In genomic region chr7:20301311-20301939, GRCh38 we compare ENCODE assay signal across 10 cellular contexts. TPM values are rescaled to one million over a fixed set of nuclear protein-coding genes. Genes with fewer than 3 reads are reported as not detected.
DNase-seq lines count a peak whose midpoint lies in the region; ATAC-seq and TF ChIP-seq lines count a peak whose summit lies in the region.
"Had no signal": no experiment of that assay in that cellular context is flagged by ENCODE, and none has a peak within 500 bp of the region (broad histone marks: within the 10 kb centered on the region; RNA-seq: fewer than 3 reads in every experiment).

No MANE protein-coding gene starts in this region.

- no peaks in the 10 kb centered on the region for H3K79me2 ChIP-seq in PC-3 (ENCODE audit: low read length)

- H3K27ac ChIP-seq in PC-3 (ENCODE audit: low read length), result peak overlapping the region; percentile 79

- H4K20me1 ChIP-seq in PC-3 (ENCODE audit: low read length), result no peaks in the 10 kb centered on the region

- no peaks in the 10 kb centered on the region for H3K9me3 ChIP-seq in PC-3 (ENCODE audit: low read length)
- H3K9me3 ChIP-seq: body of pancreas had no signal

- BruUV-seq in PC-3 (replicated peaks; lab: Mats Ljungman, UMichigan), result no TSS peak

- no peaks in the 10 kb centered on the region for H3F3A ChIP-seq in PC-3 (ENCODE audit: low read length, unreplicated experiment)

- H3K4me1 ChIP-seq in PC-3 (ENCODE audit: insufficient read depth, low read length), result peaks cover 27% of the 10 kb centered on the region
- H3K4me1 ChIP-seq: body of pancreas had no signal

- peak overlapping the region; percentile 35; the same call in 1 of the 2 replicates for H2AFZ ChIP-seq in PC-3 (ENCODE audit: low read length)

- CTCF ChIA-PET in PC-3 (lab: Charles Lee), result interaction anchor here (0.6 to 0.7 kb wide), 2 partner anchors 54 to 202 kb away, joined by 3 read pairs; no protein-coding TSS in a partner anchor

- H3K4me3 ChIP-seq in PC-3 (ENCODE audit: low read length), result no peak overlapping the region
- H3K4me3 ChIP-seq: body of pancreas had no signal

- peak overlapping the region; percentile 56 for H3K4me2 ChIP-seq in PC-3 (ENCODE audit: low read length)

- intact Hi-C loops in PC-3 (cut with micrococcal nuclease), result loop anchor here (1.0 to 2.0 kb wide), 2 partner anchors 26 to 61 kb away; no protein-coding TSS in a partner anchor

- H3K9me2 ChIP-seq in PC-3 (replicated peaks; ENCODE audit: low read length), result no peaks in the 10 kb centered on the region

- POLR2A ChIA-PET in PC-3 (lab: Charles Lee; ENCODE audit: unreplicated experiment), result no interaction called here

- ATAC-seq in GM18511 (IDR thresholded peaks at IDR 0.05; ENCODE audit: unreplicated experiment) (peak; percentile 36), HG02870 (IDR thresholded peaks at IDR 0.05; ENCODE audit: unreplicated experiment) (peak; percentile 49), PC-3 (peak; percentile 90), GM21423 (IDR thresholded peaks at IDR 0.05; ENCODE audit: unreplicated experiment) (no peak)
- ATAC-seq: body of pancreas had no signal

- peak; percentile 66 for DNase-seq in PC-3
- peak; percentile 38 for DNase-seq in foreskin melanocyte
- no peak for DNase-seq in glomerular visceral epithelial cell (ENCODE audit: extremely low spot score)
- DNase-seq in NCI-H128 (lab: John Stamatoyannopoulos, UW; ENCODE audit: unreplicated experiment), result no peak
- DNase-seq in iPS-NIHi11 (ENCODE audit: low spot score), result no peak
- DNase-seq: body of pancreas had no signal

- H3K9ac ChIP-seq in PC-3 (ENCODE audit: low read length), result 0 out of 2 replicates have a peak overlapping the region, but pooled peaks have one; percentile 16

- H3K27me3 ChIP-seq in PC-3 (ENCODE audit: low read length), result no peaks in the 10 kb centered on the region
- H3K27me3 ChIP-seq: body of pancreas had no signal

- no peaks in the 10 kb centered on the region for H3K36me3 ChIP-seq in PC-3 (ENCODE audit: low read depth, low read length)

- no peak for TF ChIP-seq CTCF in PC-3 (conservative IDR thresholded peaks at IDR 0.05; ENCODE audit: low read depth, low read length)

RNA-seq across cellular contexts. Expression of gene ITGB8, which starts 29.3 kb away (rescaled TPM):
- total RNA-seq in PC-3 (2014; rRNA removed), result 13.9 and 14.0 TPM in 2 replicates
- total RNA-seq: G401 had no signal

Comparison
In these comparisons a context has a peak if more than half of its experiments do, and no peak if none do; other contexts are left out.
1. DNase-seq: peak in PC-3 (single experiment) and foreskin melanocyte (single experiment); none in glomerular visceral epithelial cell (single experiment), NCI-H128 (single experiment) and iPS-NIHi11 (single experiment).